Comparison of ENCODE assay signal across 14 cellular contexts in genomic region chr7:47980648-47981047, GRCh38. TPM values are rescaled to one million over a fixed set of nuclear protein-coding genes. Genes with fewer than 3 reads are reported as not detected.
"Had no signal": no experiment of that assay in that cellular context is flagged by ENCODE, and none has a peak within 500 bp of the region (broad histone marks: within the 10 kb centered on the region; RNA-seq: fewer than 3 reads in every experiment).

No MANE protein-coding gene starts in this region.

RNA-seq across cellular contexts. Expression of gene SUN3, which starts 48.3 kb away (rescaled TPM):
- total RNA-seq: stomach, subcutaneous adipose tissue, suprapubic skin, temporal lobe, thoracic aorta, thyroid gland, tibial nerve, transverse colon, upper lobe of left lung, upper lobe of right lung, ureter, urinary bladder, uterus, vagina had no signal
- polyA plus RNA-seq: stomach, urinary bladder had no signal

RNA-seq across cellular contexts. Expression of gene C7orf57, which starts 54.7 kb away (rescaled TPM):
- total RNA-seq: stomach, suprapubic skin, thoracic aorta, thyroid gland, transverse colon, upper lobe of right lung, vagina had no signal
- polyA plus RNA-seq: urinary bladder had no signal
